ENCODE assay signal across 1 cellular context in genomic region chr1:209633335-209633997, GRCh38.
TF ChIP-seq lines count a peak whose summit lies in the region.

No MANE protein-coding gene starts in this region.

TF ChIP-seq in H1, 55 proteins besides CTCF, POLR2A, EP300 and RAD21 (continued from another document):
- TF ChIP-seq CHD7 (IDR thresholded peaks at IDR 0.05; ENCODE audit: insufficient replicate concordance, low read length): no peak
- TF ChIP-seq GTF2F1 (IDR thresholded peaks at IDR 0.05; ENCODE audit: borderline replicate concordance, low read depth, low read length): no peak
- no peak for TF ChIP-seq JUND (IDR thresholded peaks at IDR 0.05; ENCODE audit: low read length)
- no peak for TF ChIP-seq RFX5 (IDR thresholded peaks at IDR 0.05; ENCODE audit: borderline replicate concordance, low read depth, low read length)
- TF ChIP-seq CEBPB (IDR thresholded peaks at IDR 0.05; ENCODE audit: low read depth, low read length): no peak
- no peak for TF ChIP-seq SIRT6 (IDR thresholded peaks at IDR 0.05; ENCODE audit: low read length)
- no peak for TF ChIP-seq KDM5A (IDR thresholded peaks at IDR 0.05; ENCODE audit: low read length)
- TF ChIP-seq RBBP5 (IDR thresholded peaks at IDR 0.05; ENCODE audit: borderline replicate concordance, low read depth, low read length): no peak
- TF ChIP-seq HDAC2 (IDR thresholded peaks at IDR 0.05; ENCODE audit: borderline replicate concordance in 1 of 2, low read depth in 2 of 2, low read length in 2 of 2): no peak
- no peak for TF ChIP-seq TAF7 (optimal IDR thresholded peaks at IDR 0.05; ENCODE audit: borderline replicate concordance, low read depth, low read length)
- TF ChIP-seq SIX5 (IDR thresholded peaks at IDR 0.05; ENCODE audit: low read depth, low read length): no peak
- TF ChIP-seq CBX5 (IDR thresholded peaks at IDR 0.05; ENCODE audit: low read depth, low read length): no peak
- TF ChIP-seq TAF1 (IDR thresholded peaks at IDR 0.05; ENCODE audit: low read depth, low read length): no peak
- TF ChIP-seq POU5F1 (IDR thresholded peaks at IDR 0.05; ENCODE audit: low read depth, low read length): no peak
- no peak for TF ChIP-seq SP4 (IDR thresholded peaks at IDR 0.05; ENCODE audit: low read length)
- TF ChIP-seq EGR1 (IDR thresholded peaks at IDR 0.05; ENCODE audit: borderline replicate concordance, low read depth, low read length): no peak
- no peak for TF ChIP-seq HDAC6 (IDR thresholded peaks at IDR 0.05; ENCODE audit: low read depth, low read length)
